ENCODE assay signal across 8 cellular contexts in genomic region chr5:91332267-91333044, GRCh38. TPM values are rescaled to one million over a fixed set of nuclear protein-coding genes. Genes with fewer than 3 reads are reported as not detected.
DNase-seq lines count a peak whose midpoint lies in the region; FAIRE-seq and TF ChIP-seq lines count a peak whose summit lies in the region.

No MANE protein-coding gene starts in this region.

- DNase-seq in NCI-H510A treated with DMSO at 0.1 percent for 48 hours (lab: John Stamatoyannopoulos, UW) (peak; percentile 4), NCI-H510A (lab: John Stamatoyannopoulos, UW) (no peak), HPDE6-E6E7 (ENCODE audit: extremely low spot score) (peak; percentile 20), astrocyte (ENCODE audit: low read depth) (peak; percentile 84), renal cortical epithelial cell (ENCODE audit: low read depth) (peak; percentile 93), NCI-H1092 treated with DMSO at 0.1 percent for 48 hours (lab: John Stamatoyannopoulos, UW) (no peak), mesenteric fat pad (ENCODE audit: low spot score) (no peak), osteocyte (ENCODE audit: extremely low spot score, unreplicated experiment) (no peak)

- H3K27ac Mint-ChIP-seq in astrocyte (ENCODE audit: unreplicated experiment) (peak overlapping the region; percentile 26), osteocyte (ENCODE audit: unreplicated experiment) (no peak overlapping the region)

- H3K9me3 ChIP-seq in astrocyte (ENCODE audit: insufficient read depth, low read depth, low read length), result no peaks in the 10 kb centered on the region

- H3K27me3 Mint-ChIP-seq in astrocyte (ENCODE audit: low read depth, unreplicated experiment), result no peaks in the 10 kb centered on the region
- H3K27me3 Mint-ChIP-seq in osteocyte (ENCODE audit: unreplicated experiment), result no peaks in the 10 kb centered on the region

- H3K79me2 ChIP-seq in astrocyte (ENCODE audit: insufficient read depth, low read length), result no peaks in the 10 kb centered on the region

- H2AFZ ChIP-seq in astrocyte (ENCODE audit: low read depth, low read length), result peak overlapping the region; percentile 11

- no peaks in the 10 kb centered on the region for H4K20me1 ChIP-seq in astrocyte (ENCODE audit: insufficient read depth, low read length)

- no peak overlapping the region for H3K9ac ChIP-seq in astrocyte (ENCODE audit: low read length)

- H3K36me3 ChIP-seq in astrocyte (ENCODE audit: insufficient read depth, low read length), result no peaks in the 10 kb centered on the region

- TF ChIP-seq CTCF in astrocyte (IDR thresholded peaks at IDR 0.05; ENCODE audit: insufficient read depth, low read depth, low read length) (no peak), osteocyte (IDR thresholded peaks at IDR 0.05) (no peak)

- no peaks in the 10 kb centered on the region for H3K27me3 ChIP-seq in astrocyte (ENCODE audit: insufficient read depth, low read length)

- H3K4me3 Mint-ChIP-seq in astrocyte (ENCODE audit: unreplicated experiment), result no peak overlapping the region
- no peak overlapping the region for H3K4me3 Mint-ChIP-seq in osteocyte (ENCODE audit: unreplicated experiment)

- no peak for FAIRE-seq in astrocyte (lab: Jason Lieb, UNC)

- no peak overlapping the region for H3K27ac ChIP-seq in astrocyte (ENCODE audit: low read depth, low read length)

- H3K4me2 ChIP-seq in astrocyte (ENCODE audit: low read length), result peak overlapping the region; percentile 14

- H3K4me1 Mint-ChIP-seq in astrocyte (ENCODE audit: low read depth, unreplicated experiment), result peaks cover 17% of the 10 kb centered on the region
- H3K4me1 Mint-ChIP-seq in osteocyte (ENCODE audit: unreplicated experiment), result peaks cover 3% of the 10 kb centered on the region

- H3K4me1 ChIP-seq in astrocyte (ENCODE audit: insufficient read depth, low read length), result peaks cover 7% of the 10 kb centered on the region

- H3K9me3 Mint-ChIP-seq in astrocyte (ENCODE audit: unreplicated experiment) (no peaks in the 10 kb centered on the region), osteocyte (ENCODE audit: unreplicated experiment) (no peaks in the 10 kb centered on the region)

- H3K36me3 Mint-ChIP-seq in astrocyte (ENCODE audit: low read depth, unreplicated experiment) (no peaks in the 10 kb centered on the region), osteocyte (ENCODE audit: unreplicated experiment) (no peaks in the 10 kb centered on the region)

- no peak overlapping the region for H3K4me3 ChIP-seq in astrocyte (ENCODE audit: insufficient read depth, low read depth, low read length)

RNA-seq across cellular contexts. Expression of gene ARRDC3, which starts 50.7 kb away (rescaled TPM):
- total RNA-seq in astrocyte, result 73.1 and 94.7 TPM in 2 replicates
- total RNA-seq in renal cortical epithelial cell, result 93.9 and 147 TPM in 2 replicates
- 59.9 TPM for total RNA-seq in mesenteric fat pad
- total RNA-seq in osteocyte, result 57.7 and 90.8 TPM in 2 replicates

Comparison
In these comparisons a context has a peak if more than half of its experiments do, and no peak if none do; other contexts are left out.
1. DNase-seq: peak in NCI-H510A treated with DMSO at 0.1 percent for 48 hours (single experiment), HPDE6-E6E7 (single experiment), astrocyte (single experiment) and renal cortical epithelial cell (single experiment); none in NCI-H510A (single experiment), NCI-H1092 treated with DMSO at 0.1 percent for 48 hours (single experiment), mesenteric fat pad (single experiment) and osteocyte (single experiment).